8 cellular contexts compared by ENCODE assay signal in the genomic region with DNA sequence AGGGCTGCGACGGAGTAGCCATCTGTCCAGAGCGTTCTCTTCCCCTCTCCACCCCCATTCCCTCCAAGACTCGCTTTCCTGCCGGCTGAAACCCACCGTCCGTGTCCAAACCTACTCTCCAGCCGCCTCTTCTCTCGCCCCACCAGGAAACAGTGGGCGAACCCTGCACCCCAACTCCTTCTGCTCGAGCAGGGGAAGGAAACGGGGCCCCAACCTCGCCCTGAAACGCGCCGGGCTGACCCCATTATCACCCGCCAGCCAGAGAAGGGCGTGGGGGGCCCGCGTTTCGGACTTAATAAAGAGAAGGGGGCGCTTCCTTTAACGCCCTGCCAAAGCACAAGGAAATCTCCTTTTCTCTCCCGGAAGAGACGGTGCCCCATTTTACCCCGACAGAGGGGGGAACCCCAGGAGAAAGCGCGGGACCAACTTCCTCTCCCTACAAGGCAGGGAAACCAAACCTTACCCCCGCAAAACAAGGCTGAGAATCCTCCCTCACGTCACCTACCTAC. TPM values are rescaled to one million over a fixed set of nuclear protein-coding genes. Genes with fewer than 3 reads are reported as not detected.
DNase-seq lines count a peak whose midpoint lies in the region; ATAC-seq and TF ChIP-seq lines count a peak whose summit lies in the region.

No MANE protein-coding gene starts in this region.

- peaks cover 57% of the 10 kb centered on the region for H3K79me2 ChIP-seq in OCI-LY7 (ENCODE audit: insufficient read depth, low read depth, low read length)

- H3K4me1 ChIP-seq in OCI-LY7 (ENCODE audit: insufficient read depth, low read length, poor library complexity, severe bottlenecking) (peaks cover 44% of the 10 kb centered on the region), right cardiac atrium (ENCODE audit: control insufficient read depth, insufficient read depth, low read length) (peaks cover 3% of the 10 kb centered on the region)

- no peaks in the 10 kb centered on the region for H4K20me1 ChIP-seq in OCI-LY7 (ENCODE audit: insufficient read depth, low read length)

- DNase-seq in G401 (ENCODE audit: low spot score) (peak; percentile 48), OCI-LY7 (ENCODE audit: low spot score) (peak; percentile 60), right cardiac atrium (peak in 2 of 3 donors; percentile 67 to 74)
- peak; percentile 51 to 78 for DNase-seq in activated naive CD4-positive, alpha-beta T cell treated with anti-CD3 and anti-CD28 coated beads, Interleukin-2, amount 50 U/mL, for 72 hours (ENCODE audit: low spot score in 2 of 2)

- CTCF ChIA-PET in OCI-LY7 (lab: Charles Lee; ENCODE audit: unreplicated experiment): no interaction called here

- no peak for ATAC-seq in activated naive CD4-positive, alpha-beta T cell treated with anti-CD3 and anti-CD28 coated beads, Interleukin-2, amount 50 U/mL, for 72 hours
- ATAC-seq in right cardiac atrium (no peak), HG03159 (IDR thresholded peaks at IDR 0.05; ENCODE audit: unreplicated experiment) (no peak), HG03280 (IDR thresholded peaks at IDR 0.05; ENCODE audit: unreplicated experiment) (no peak), HG02623 (IDR thresholded peaks at IDR 0.05; ENCODE audit: unreplicated experiment) (no peak)

- H3K27ac ChIP-seq in OCI-LY7 (ENCODE audit: low read depth, low read length, poor library complexity, severe bottlenecking): peak overlapping the region; percentile 93
- H3K27ac ChIP-seq in right cardiac atrium (ENCODE audit: low read length): peak overlapping the region; percentile 99
- peak overlapping the region; percentile 98 to 100 (median 100) for H3K27ac ChIP-seq in skin epidermis

- H3K9me3 Mint-ChIP-seq in activated naive CD4-positive, alpha-beta T cell treated with anti-CD3 and anti-CD28 coated beads, Interleukin-2, amount 50 U/mL, for 72 hours: no peaks in the 10 kb centered on the region

- POLR2A ChIA-PET in OCI-LY7 (lab: Charles Lee): no interaction called here

- H3K9me2 ChIP-seq in OCI-LY7 (ENCODE audit: insufficient read depth, low read length): no peaks in the 10 kb centered on the region

- no peaks in the 10 kb centered on the region for H3K27me3 ChIP-seq in right cardiac atrium (ENCODE audit: control insufficient read depth, insufficient read depth)

- peaks cover 57% of the 10 kb centered on the region for H3K36me3 ChIP-seq in OCI-LY7 (ENCODE audit: insufficient read depth, low read length)

- H3K4me2 ChIP-seq in OCI-LY7 (ENCODE audit: low read length): peak overlapping the region; percentile 100

- under 1% methylated on average over 30 of the region's 30 CpGs for WGBS in right cardiac atrium

- peak overlapping the region; percentile 94 for H3K4me3 ChIP-seq in OCI-LY7 (ENCODE audit: low read depth, low read length, poor library complexity, severe bottlenecking)
- H3K4me3 ChIP-seq in right cardiac atrium (ENCODE audit: low read length): peak overlapping the region; percentile 75
- H3K4me3 ChIP-seq in skin epidermis: peak overlapping the region; percentile 63 to 98 (median 74)

- H3K36me3 Mint-ChIP-seq in activated naive CD4-positive, alpha-beta T cell treated with anti-CD3 and anti-CD28 coated beads, Interleukin-2, amount 50 U/mL, for 72 hours: peaks cover 46 to 60% of the 10 kb centered on the region in 2 donors

- in situ Hi-C loops in G401 (cut with HindIII; ENCODE audit: low sequenced_read_pairs): no loop called here

- no peak for TF ChIP-seq CTCF in OCI-LY7 (conservative IDR thresholded peaks at IDR 0.05; ENCODE audit: low read length)

- intact Hi-C loops in OCI-LY7 (cut with micrococcal nuclease; ENCODE audit: unreplicated experiment): loop anchor here (5.0 to 10.0 kb wide), 2 partner anchors 34 to 256 kb away; a partner anchor contains a TSS
- intact Hi-C loops in right cardiac atrium (cut with DNase I): no loop called here

- H3K27ac Mint-ChIP-seq in activated naive CD4-positive, alpha-beta T cell treated with anti-CD3 and anti-CD28 coated beads, Interleukin-2, amount 50 U/mL, for 72 hours: peak overlapping the region; percentile 98 to 100

- H3K9me3 ChIP-seq in OCI-LY7 (ENCODE audit: low read length) (no peaks in the 10 kb centered on the region), right cardiac atrium (ENCODE audit: control insufficient read depth, low read length) (no peaks in the 10 kb centered on the region)

- H2AFZ ChIP-seq in OCI-LY7 (ENCODE audit: low read length): no peak overlapping the region

- BruUV-seq in OCI-LY7 (replicated peaks; lab: Mats Ljungman, UMichigan): TSS peak; percentile 70

RNA-seq across cellular contexts. Expression of a gene that starts 2.4 kb away (rescaled TPM):
- total RNA-seq in G401 (2014; rRNA removed; shearing (Covaris generic)): 12.4 and 16.8 TPM in 2 replicates
- total RNA-seq in OCI-LY7 (2014; rRNA removed; shearing (Covaris generic)): 16.6 and 23.0 TPM in 2 replicates
- total RNA-seq in OCI-LY7 (2022): 76.8 and 80.9 TPM in 2 replicates
- total RNA-seq in activated naive CD4-positive, alpha-beta T cell treated with anti-CD3 and anti-CD28 coated beads, Interleukin-2, amount 50 U/mL, for 72 hours: 100 to 1,000 TPM in 1 of 2 donors, 10 to 100 TPM in 1; 49.8 to 112 TPM
- total RNA-seq in right cardiac atrium: 10 to 100 TPM; 25.6 to 27.7 (median 26.8) TPM
- polyA plus RNA-seq in right cardiac atrium: 12.4 TPM

RNA-seq across cellular contexts. Expression of a gene that starts 19.5 kb away (rescaled TPM):
- 603 and 649 TPM in 2 replicates for total RNA-seq in G401 (2014; rRNA removed; shearing (Covaris generic))
- total RNA-seq in OCI-LY7 (2014; rRNA removed; shearing (Covaris generic)): 165 and 185 TPM in 2 replicates
- total RNA-seq in OCI-LY7 (2022): 144 and 150 TPM in 2 replicates
- 100 to 1,000 TPM; 121 to 178 TPM for total RNA-seq in activated naive CD4-positive, alpha-beta T cell treated with anti-CD3 and anti-CD28 coated beads, Interleukin-2, amount 50 U/mL, for 72 hours
- 10 to 100 TPM; 49.1 to 57.0 (median 53.5) TPM for total RNA-seq in right cardiac atrium
- polyA plus RNA-seq in right cardiac atrium: 34.0 TPM
